Comparison of ENCODE assay signal across 13 cellular contexts in genomic region chr3:49465269-49466034, GRCh38. TPM values are rescaled to one million over a fixed set of nuclear protein-coding genes. Genes with fewer than 3 reads are reported as not detected.
DNase-seq lines count a peak whose midpoint lies in the region; ATAC-seq and TF ChIP-seq lines count a peak whose summit lies in the region.
"Had no signal": no experiment of that assay in that cellular context is flagged by ENCODE, and none has a peak within 500 bp of the region (broad histone marks: within the 10 kb centered on the region; RNA-seq: fewer than 3 reads in every experiment).

No MANE protein-coding gene starts in this region.

- intact Hi-C loops in dendritic cell treated with granulocyte-macrophage colony-stimulating factor and Interleukin-4, amounts not matched to agents 40 ng/mL and 50 ng/mL, for 4 days (cut with micrococcal nuclease) = no loop called here
- intact Hi-C loops in upper lobe of right lung (cut with DNase I) = no loop called here
- intact Hi-C loops in thyroid gland (cut with DNase I) = loop anchor here (10.0 kb wide), 1 partner anchor 199 kb away; no protein-coding TSS in a partner anchor

- H3K4me1 ChIP-seq in SK-N-SH (ENCODE audit: control insufficient read depth in 1 of 2, insufficient read depth in 2 of 2, low read depth in 1 of 2, low read length in 1 of 2) (peaks cover 13 to 15% of the 10 kb centered on the region in 2 experiments; a peak in 3 of 4 replicates), upper lobe of right lung (peaks cover 23% of the 10 kb centered on the region), thyroid gland (peaks cover 22 to 30% of the 10 kb centered on the region in 2 donors)

- no peaks in the 10 kb centered on the region for H3K36me3 Mint-ChIP-seq in dendritic cell treated with granulocyte-macrophage colony-stimulating factor and Interleukin-4, amounts not matched to agents 40 ng/mL and 50 ng/mL, for 4 days (ENCODE audit: low read depth)
- no peaks in the 10 kb centered on the region for H3K36me3 Mint-ChIP-seq in glutamatergic neuron (ENCODE audit: unreplicated experiment)

- H3K9me2 ChIP-seq in SK-N-SH = no peaks in the 10 kb centered on the region

- peak; percentile 34 for DNase-seq in SK-N-SH
- DNase-seq in midbrain (lab: John Stamatoyannopoulos, UW) = peak; percentile 19
- DNase-seq in upper lobe of right lung = peak; percentile 78
- no peak for DNase-seq in glutamatergic neuron
- DNase-seq in thyroid gland = no peak
- DNase-seq: effector memory CD8-positive, alpha-beta T cell; KBM-7 had no signal

- H4K20me1 ChIP-seq in SK-N-SH (ENCODE audit: insufficient read depth) = no peaks in the 10 kb centered on the region

- no peak overlapping the region for H3K9ac ChIP-seq in SK-N-SH

- H3K36me3 ChIP-seq in SK-N-SH (replicated peaks in 1 of 2; ENCODE audit: control insufficient read depth in 1 of 2, insufficient read depth in 2 of 2, low read length in 1 of 2) (no peaks in the 10 kb centered on the region), upper lobe of right lung (no peaks in the 10 kb centered on the region), thyroid gland (no peaks in the 10 kb centered on the region)
- H3K36me3 ChIP-seq: prostate gland had no signal

- H3K27ac ChIP-seq in SK-N-SH (ENCODE audit: low read depth in 2 of 2, low read length in 1 of 2) = peak overlapping the region in 1 of 2 experiments; percentile 5; a peak in 1 of 4 replicates
- peak overlapping the region; percentile 26 for H3K27ac ChIP-seq in upper lobe of right lung
- no peak overlapping the region for H3K27ac ChIP-seq in thyroid gland
- H3K27ac ChIP-seq: prostate gland had no signal

- H3K4me2 ChIP-seq in SK-N-SH = no peak overlapping the region
- H3K4me2 ChIP-seq: A549 had no signal

- CTCF ChIA-PET in SK-N-SH (lab: Yijun Ruan, JAX) = interaction anchor here (1.3 to 2.0 kb wide), 2 partner anchors 16 to 74 kb away, joined by 4 to 5 read pairs; no protein-coding TSS in a partner anchor

- TF ChIP-seq RAD21 in SK-N-SH (IDR thresholded peaks at IDR 0.05; ENCODE audit: low read length) = no peak

- peaks cover 30% of the 10 kb centered on the region for H3K4me1 Mint-ChIP-seq in dendritic cell treated with granulocyte-macrophage colony-stimulating factor and Interleukin-4, amounts not matched to agents 40 ng/mL and 50 ng/mL, for 4 days (ENCODE audit: low read depth)
- peaks cover 11% of the 10 kb centered on the region for H3K4me1 Mint-ChIP-seq in glutamatergic neuron (ENCODE audit: low read depth, unreplicated experiment)

- H2AFZ ChIP-seq in SK-N-SH (ENCODE audit: low read depth) = no peak overlapping the region

- H3K4me3 ChIP-seq in SK-N-SH (ENCODE audit: low read depth in 2 of 2, low read length in 1 of 2) = no peak overlapping the region
- no peak overlapping the region for H3K4me3 ChIP-seq in upper lobe of right lung
- no peak overlapping the region for H3K4me3 ChIP-seq in thyroid gland (replicated peaks in 1 of 3)
- H3K4me3 ChIP-seq: A549, prostate gland had no signal

- no peaks in the 10 kb centered on the region for H3K9me3 ChIP-seq in SK-N-SH
- H3K9me3 ChIP-seq in upper lobe of right lung = no peaks in the 10 kb centered on the region
- H3K9me3 ChIP-seq in thyroid gland = no peaks in the 10 kb centered on the region
- H3K9me3 ChIP-seq: A549, prostate gland had no signal

- H3K27ac Mint-ChIP-seq in dendritic cell treated with granulocyte-macrophage colony-stimulating factor and Interleukin-4, amounts not matched to agents 40 ng/mL and 50 ng/mL, for 4 days = peak overlapping the region; percentile 52
- H3K27ac Mint-ChIP-seq in glutamatergic neuron (ENCODE audit: unreplicated experiment) = no peak overlapping the region
- H3K27ac Mint-ChIP-seq: activated T-helper 17 cell treated with anti-CD3 and anti-CD28 coated beads, Interleukin-2, amount 50 U/mL, for 72 hours had no signal

- no peak for ATAC-seq in SK-N-SH treated with all-trans-retinoic acid at 6 μM for 48 hours
- ATAC-seq in upper lobe of right lung = no peak
- ATAC-seq in GM18505 (IDR thresholded peaks at IDR 0.05; ENCODE audit: unreplicated experiment) = no peak
- ATAC-seq: A549; activated T-helper 17 cell treated with anti-CD3 and anti-CD28 coated beads, Interleukin-2, amount 50 U/mL, for 72 hours; effector memory CD8-positive, alpha-beta T cell had no signal

- H3F3A ChIP-seq in SK-N-SH (replicated peaks; ENCODE audit: insufficient read depth) = peaks cover 13% of the 10 kb centered on the region

- no peaks in the 10 kb centered on the region for H3K9me3 Mint-ChIP-seq in dendritic cell treated with granulocyte-macrophage colony-stimulating factor and Interleukin-4, amounts not matched to agents 40 ng/mL and 50 ng/mL, for 4 days
- peaks cover 2% of the 10 kb centered on the region for H3K9me3 Mint-ChIP-seq in glutamatergic neuron (ENCODE audit: unreplicated experiment)
- H3K9me3 Mint-ChIP-seq: activated T-helper 17 cell treated with anti-CD3 and anti-CD28 coated beads, Interleukin-2, amount 50 U/mL, for 72 hours; effector memory CD8-positive, alpha-beta T cell had no signal

- H3K27me3 ChIP-seq in SK-N-SH (ENCODE audit: insufficient read depth) = no peaks in the 10 kb centered on the region
- no peaks in the 10 kb centered on the region for H3K27me3 ChIP-seq in upper lobe of right lung
- H3K27me3 ChIP-seq in thyroid gland = no peaks in the 10 kb centered on the region

- no peak overlapping the region for H3K4me3 Mint-ChIP-seq in dendritic cell treated with granulocyte-macrophage colony-stimulating factor and Interleukin-4, amounts not matched to agents 40 ng/mL and 50 ng/mL, for 4 days
- H3K4me3 Mint-ChIP-seq in glutamatergic neuron (ENCODE audit: unreplicated experiment) = no peak overlapping the region
- H3K4me3 Mint-ChIP-seq: activated T-helper 17 cell treated with anti-CD3 and anti-CD28 coated beads, Interleukin-2, amount 50 U/mL, for 72 hours; effector memory CD8-positive, alpha-beta T cell had no signal

- WGBS in SK-N-SH (ENCODE audit: low lambda C conversion rate) = 92% methylated on average over 16 of the region's 18 CpGs
- 94% methylated on average over 18 of the region's 18 CpGs for WGBS in thyroid gland, 2 donors

- H3K79me2 ChIP-seq in SK-N-SH (ENCODE audit: insufficient read depth) = no peaks in the 10 kb centered on the region

- H3K27me3 Mint-ChIP-seq in dendritic cell treated with granulocyte-macrophage colony-stimulating factor and Interleukin-4, amounts not matched to agents 40 ng/mL and 50 ng/mL, for 4 days = peaks cover 6% of the 10 kb centered on the region
- H3K27me3 Mint-ChIP-seq in glutamatergic neuron (ENCODE audit: unreplicated experiment) = no peaks in the 10 kb centered on the region
- H3K27me3 Mint-ChIP-seq: activated T-helper 17 cell treated with anti-CD3 and anti-CD28 coated beads, Interleukin-2, amount 50 U/mL, for 72 hours; effector memory CD8-positive, alpha-beta T cell had no signal

- TF ChIP-seq POLR2A in thyroid gland (IDR thresholded peaks at IDR 0.05) (no peak), GM18505 (IDR thresholded peaks at IDR 0.05; ENCODE audit: borderline replicate concordance, extremely low read depth, insufficient read depth, insufficient read length) (no peak)

- POLR2A ChIA-PET in SK-N-SH (lab: Yijun Ruan, JAX) = interaction anchor here (0.6 kb wide), 1 partner anchor 10 kb away, joined by 4 read pairs; no protein-coding TSS in a partner anchor

- TF ChIP-seq CTCF in SK-N-SH (IDR thresholded peaks at IDR 0.05) (no peak), upper lobe of right lung (IDR thresholded peaks at IDR 0.05) (no peak), glutamatergic neuron (IDR thresholded peaks at IDR 0.05; ENCODE audit: partially characterized antibody, unreplicated experiment) (no peak), thyroid gland (IDR thresholded peaks at IDR 0.05) (no peak)

- no peak for TF ChIP-seq EP300 in SK-N-SH (IDR thresholded peaks at IDR 0.05; ENCODE audit: borderline replicate concordance in 1 of 2, low read depth in 1 of 2, low read length in 1 of 2)

TF ChIP-seq in SK-N-SH, 30 proteins besides CTCF, POLR2A, EP300 and RAD21 (continues in another document):
- TF ChIP-seq POLR2AphosphoS5 (IDR thresholded peaks at IDR 0.05; ENCODE audit: low read depth, low read length) = no peak
- no peak for TF ChIP-seq FOXM1 (IDR thresholded peaks at IDR 0.05; ENCODE audit: low read depth)
- no peak for TF ChIP-seq NFIC (IDR thresholded peaks at IDR 0.05; ENCODE audit: borderline replicate concordance)
- no peak for TF ChIP-seq YY1 (IDR thresholded peaks at IDR 0.05; ENCODE audit: low read depth)

TF ChIP-seq in SK-N-SH treated with all-trans-retinoic acid at 6 μM for 48 hours, 23 proteins besides CTCF, POLR2A, EP300 and RAD21:
- no peak for TF ChIP-seq TCF4 (CRISPR knock-in tag; IDR thresholded peaks at IDR 0.05; ENCODE audit: borderline replicate concordance)

RNA-seq across cellular contexts. Expression of gene DAG1, which starts 4.6 kb away (rescaled TPM):
- 50.2 and 54.4 TPM in 2 replicates for polyA plus RNA-seq in SK-N-SH (2012; rRNA removed)
- polyA plus RNA-seq in SK-N-SH (2012; cell fraction: cytosol; rRNA removed) = 32.6 and 48.4 TPM in 2 replicates
- polyA plus RNA-seq in SK-N-SH (2012; cell fraction: nucleus; rRNA removed) = 33.9 and 54.3 TPM in 2 replicates
- total RNA-seq in upper lobe of right lung (88.2 TPM), glutamatergic neuron (ENCODE audit: unreplicated experiment) (46.8 TPM), thyroid gland (10 to 100 TPM; 55.1 to 86.7 (median 79.6) TPM)

RNA-seq across cellular contexts. Expression of gene NICN1, which starts 36.3 kb away (rescaled TPM):
- 38.7 and 56.8 TPM in 2 replicates for polyA plus RNA-seq in SK-N-SH (2012; rRNA removed)
- 7.4 and 9.3 TPM in 2 replicates for polyA plus RNA-seq in SK-N-SH (2012; cell fraction: cytosol; rRNA removed)
- 501 and 625 TPM in 2 replicates for polyA plus RNA-seq in SK-N-SH (2012; cell fraction: nucleus; rRNA removed)
- total RNA-seq in upper lobe of right lung (23.1 TPM), glutamatergic neuron (ENCODE audit: unreplicated experiment) (38.7 TPM), thyroid gland (10 to 100 TPM; 10.7 to 20.9 (median 16.7) TPM)

RNA-seq across cellular contexts. Expression of gene AMT, which starts 43.2 kb away (rescaled TPM):
- 17.6 and 21.3 TPM in 2 replicates for polyA plus RNA-seq in SK-N-SH (2012; rRNA removed)
- 1.0 and 2.1 TPM in 2 replicates for polyA plus RNA-seq in SK-N-SH (2012; cell fraction: cytosol; rRNA removed)
- polyA plus RNA-seq in SK-N-SH (2012; cell fraction: nucleus; rRNA removed) = 185 and 225 TPM in 2 replicates
- total RNA-seq in upper lobe of right lung (9.0 TPM), glutamatergic neuron (ENCODE audit: unreplicated experiment) (12.4 TPM), thyroid gland (1 to 10 TPM; 3.5 to 7.9 (median 5.9) TPM)

RNA-seq across cellular contexts. Expression of gene TCTA, which starts 53.2 kb away (rescaled TPM):
- polyA plus RNA-seq in SK-N-SH (2012; rRNA removed) = 42.1 and 57.5 TPM in 2 replicates
- 37.9 and 47.3 TPM in 2 replicates for polyA plus RNA-seq in SK-N-SH (2012; cell fraction: cytosol; rRNA removed)
- polyA plus RNA-seq in SK-N-SH (2012; cell fraction: nucleus; rRNA removed) = 26.5 and 29.9 TPM in 2 replicates
- 38.1 TPM for total RNA-seq in upper lobe of right lung
- 27.7 TPM for total RNA-seq in glutamatergic neuron (ENCODE audit: unreplicated experiment)
- total RNA-seq in thyroid gland = 100 to 1,000 TPM in 2 of 4 donors, 10 to 100 TPM in 2; 50.4 to 177 (median 94.8) TPM

RNA-seq across cellular contexts. Expression of gene RHOA, which starts 53.7 kb away (rescaled TPM):
- polyA plus RNA-seq in SK-N-SH (2012; rRNA removed) = 221 and 312 TPM in 2 replicates
- polyA plus RNA-seq in SK-N-SH (2012; cell fraction: cytosol; rRNA removed) = 300 and 334 TPM in 2 replicates
- polyA plus RNA-seq in SK-N-SH (2012; cell fraction: nucleus; rRNA removed) = 174 and 183 TPM in 2 replicates
- total RNA-seq in upper lobe of right lung (543 TPM), glutamatergic neuron (ENCODE audit: unreplicated experiment) (262 TPM), thyroid gland (100 to 1,000 TPM; 437 to 789 (median 587) TPM)

Comparison
In these comparisons a context has a peak if more than half of its experiments do, and no peak if none do; other contexts are left out.
1. DNase-seq: peak in SK-N-SH (single experiment), midbrain (single experiment) and upper lobe of right lung (single experiment); none in glutamatergic neuron (single experiment) and thyroid gland (0 of 2).